ENCODE assay signal across 21 cellular contexts in the genomic region with DNA sequence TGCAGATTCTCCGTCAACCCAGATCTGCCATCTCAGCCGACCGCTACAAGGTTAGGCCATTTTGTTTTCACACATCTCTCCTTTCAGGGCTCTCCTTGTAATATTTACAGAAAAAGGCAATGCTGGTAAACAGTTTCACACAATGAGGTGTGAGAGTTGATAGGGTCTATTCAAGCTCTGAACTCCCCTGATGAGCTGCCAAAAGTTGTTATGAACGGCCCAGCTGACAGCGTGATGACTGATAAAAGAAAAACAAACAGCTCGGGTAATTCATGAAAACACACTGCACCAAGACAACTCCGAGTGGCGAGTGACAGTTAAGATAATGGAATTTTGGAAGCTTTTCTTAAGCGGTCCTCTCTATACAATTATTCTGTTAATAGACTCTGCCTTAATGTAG.
"Had no signal": no experiment of that assay in that cellular context is flagged by ENCODE, and none has a peak within 500 bp of the region (broad histone marks: within the 10 kb centered on the region; RNA-seq: fewer than 3 reads in every experiment).

No MANE protein-coding gene starts in this region.

- H3K4me3 ChIP-seq: gastroesophageal sphincter, lung, ovary, psoas muscle, transverse colon had no signal

- H3K36me3 Mint-ChIP-seq: activated naive CD4-positive, alpha-beta T cell treated with anti-CD3 and anti-CD28 coated beads, Interleukin-2, amount 50 U/mL, for 72 hours; naive thymus-derived CD4-positive, alpha-beta T cell; stimulated activated naive B cell treated with anti-CD40 and anti-IgM and Interleukin-4, amounts not matched to agents 10 μg/mL and 1 μg/mL and 100 μg/mL, for 72 hours had no signal

- H3K4me1 Mint-ChIP-seq: activated T-helper 17 cell treated with anti-CD3 and anti-CD28 coated beads, Interleukin-2, amount 50 U/mL, for 72 hours; naive thymus-derived CD4-positive, alpha-beta T cell; stimulated activated naive B cell treated with anti-CD40 and anti-IgM and Interleukin-4, amounts not matched to agents 10 μg/mL and 1 μg/mL and 100 μg/mL, for 72 hours had no signal

- H3K36me3 ChIP-seq: gastroesophageal sphincter, neutrophil, ovary, transverse colon had no signal

- ATAC-seq: activated naive CD4-positive, alpha-beta T cell treated with anti-CD3 and anti-CD28 coated beads, Interleukin-2, amount 50 U/mL, for 72 hours; activated T-helper 17 cell treated with anti-CD3 and anti-CD28 coated beads, Interleukin-2, amount 50 U/mL, for 72 hours; gastroesophageal sphincter; left colon; naive thymus-derived CD4-positive, alpha-beta T cell; psoas muscle; sciatic nerve; stimulated activated naive B cell treated with anti-CD40 and anti-IgM and Interleukin-4, amounts not matched to agents 10 μg/mL and 1 μg/mL and 100 μg/mL, for 72 hours had no signal

- H3K4me1 ChIP-seq: gastroesophageal sphincter, psoas muscle, transverse colon had no signal

- DNase-seq: activated CD4-positive, alpha-beta T cell treated with anti-CD3 and anti-CD28 coated beads for 1 hour; activated T-cell treated with anti-CD3 and anti-CD28 coated beads, Interleukin-2, amount 50 U/mL, for 24 hours; head of caudate nucleus; islet precursor cell; left colon; naive thymus-derived CD4-positive, alpha-beta T cell; ovary; psoas muscle; small intestine; stimulated activated CD4-positive, alpha-beta T cell treated with anti-CD3 and anti-CD28 coated beads, Interleukin-2, amount 100 ng/mL, for 48 hours; stimulated activated CD8-positive, alpha-beta memory T cell treated with anti-CD3 and anti-CD28 coated beads, Interleukin-4, amount 100 ng/mL, for 48 hours; stimulated activated naive B cell treated with anti-CD40 and anti-IgM and Interleukin-4, amounts not matched to agents 10 μg/mL and 1 μg/mL and 100 μg/mL, for 72 hours; T-helper 1 cell; transverse colon had no signal

- H3K9me3 ChIP-seq: gastroesophageal sphincter, neutrophil, ovary, psoas muscle, transverse colon had no signal

- H3K9me3 Mint-ChIP-seq: activated T-cell treated with anti-CD3 and anti-CD28 coated beads, Interleukin-2, amount 50 U/mL, for 24 hours; activated T-helper 17 cell treated with anti-CD3 and anti-CD28 coated beads, Interleukin-2, amount 50 U/mL, for 72 hours had no signal

- H3K27ac Mint-ChIP-seq: activated naive CD4-positive, alpha-beta T cell treated with anti-CD3 and anti-CD28 coated beads, Interleukin-2, amount 50 U/mL, for 72 hours; activated T-cell treated with anti-CD3 and anti-CD28 coated beads, Interleukin-2, amount 50 U/mL, for 24 hours; activated T-helper 17 cell treated with anti-CD3 and anti-CD28 coated beads, Interleukin-2, amount 50 U/mL, for 72 hours; naive thymus-derived CD4-positive, alpha-beta T cell; stimulated activated naive B cell treated with anti-CD40 and anti-IgM and Interleukin-4, amounts not matched to agents 10 μg/mL and 1 μg/mL and 100 μg/mL, for 72 hours had no signal

- H3K4me3 Mint-ChIP-seq: activated T-cell treated with anti-CD3 and anti-CD28 coated beads, Interleukin-2, amount 50 U/mL, for 24 hours; activated T-helper 17 cell treated with anti-CD3 and anti-CD28 coated beads, Interleukin-2, amount 50 U/mL, for 72 hours; naive thymus-derived CD4-positive, alpha-beta T cell; stimulated activated naive B cell treated with anti-CD40 and anti-IgM and Interleukin-4, amounts not matched to agents 10 μg/mL and 1 μg/mL and 100 μg/mL, for 72 hours had no signal

- H3K27ac ChIP-seq: epithelial cell of prostate, gastroesophageal sphincter, neutrophil, ovary, psoas muscle, transverse colon had no signal

- H3K27me3 Mint-ChIP-seq: activated T-helper 17 cell treated with anti-CD3 and anti-CD28 coated beads, Interleukin-2, amount 50 U/mL, for 72 hours had no signal

- H3K27me3 ChIP-seq: ovary, transverse colon had no signal
